8 cellular contexts compared by ENCODE assay signal in the genomic region with DNA sequence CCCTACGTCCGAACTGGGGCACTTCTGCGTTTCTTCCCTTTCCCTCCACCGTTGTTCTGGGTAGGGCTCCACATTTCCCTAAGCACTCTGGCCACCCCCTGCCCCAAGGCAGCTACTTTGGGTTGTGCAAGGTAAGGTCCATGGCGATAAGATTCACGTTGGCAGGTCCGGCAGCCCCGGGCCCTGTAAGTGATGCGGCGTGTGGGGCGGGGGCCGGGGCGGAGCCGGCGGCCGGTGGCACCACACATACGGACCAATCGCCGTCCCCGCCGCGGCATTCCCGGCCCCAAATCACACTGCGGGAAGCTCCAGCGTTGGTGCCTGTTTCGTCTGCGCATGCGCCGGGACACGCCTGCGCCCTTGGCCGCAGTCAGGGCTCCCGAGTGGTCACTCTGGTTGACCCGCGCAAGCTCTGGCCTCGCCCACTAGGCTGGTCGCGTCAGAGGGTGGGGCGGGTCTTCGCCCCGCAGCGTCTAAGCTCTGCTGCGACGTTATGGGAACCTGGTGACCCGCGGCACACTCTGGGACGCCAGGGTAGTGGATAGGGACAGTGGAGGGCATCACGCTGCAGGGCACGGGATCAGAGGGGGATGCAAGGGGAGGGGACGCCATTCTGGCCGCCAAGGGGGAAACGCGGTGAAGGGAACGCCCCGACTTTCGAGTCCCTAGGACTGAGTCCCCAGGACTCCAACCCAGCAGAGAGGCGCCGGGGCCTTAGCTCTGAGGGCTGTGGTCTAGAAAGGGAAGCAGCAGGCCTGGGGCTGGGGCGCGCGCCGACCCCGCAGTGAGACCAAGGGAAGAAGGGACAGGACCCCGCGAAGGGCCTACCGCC. TPM values are rescaled to one million over a fixed set of nuclear protein-coding genes. Genes with fewer than 3 reads are reported as not detected.
A peak's percentile ranks its signal among the peaks of the same experiment; 100 is the strongest.
DNase-seq lines count a peak whose midpoint lies in the region; ATAC-seq and TF ChIP-seq lines count a peak whose summit lies in the region.

No MANE protein-coding gene starts in this region.

- H3K4me3 Mint-ChIP-seq in CD8-positive, alpha-beta T cell, result peak overlapping the region; percentile 94

- POLR2A ChIA-PET in CD8-positive, alpha-beta T cell (lab: Charles Lee), result interaction anchor here (0.9 to 4.5 kb wide), 8 partner anchors 8 to 291 kb away, joined by 3 to 20 read pairs (median 8); a partner anchor contains a TSS

- WGBS in esophagus, 2 donors, result 1% methylated on average over 63 to 66 of the region's 66 CpGs

- peak; percentile 11 for ATAC-seq in CD8-positive, alpha-beta T cell
- ATAC-seq in GM19351 (IDR thresholded peaks at IDR 0.05; ENCODE audit: unreplicated experiment) (peak; percentile 49), HG03520 (IDR thresholded peaks at IDR 0.05; ENCODE audit: unreplicated experiment) (peak; percentile 38)

- H3K27ac ChIP-seq in CD8-positive, alpha-beta T cell (ENCODE audit: low read depth, low read length), result peak overlapping the region; percentile 27
- peak overlapping the region; percentile 79 to 91 for H3K27ac ChIP-seq in esophagus (ENCODE audit: low read depth in 2 of 2, low read length in 1 of 2)
- H3K27ac ChIP-seq in subcutaneous abdominal adipose tissue (ENCODE audit: low read depth, low read length), result peak overlapping the region; percentile 92

- H3K27me3 Mint-ChIP-seq in CD8-positive, alpha-beta T cell (ENCODE audit: low read depth), result no peaks in the 10 kb centered on the region

- H3K27me3 ChIP-seq in CD8-positive, alpha-beta T cell (ENCODE audit: insufficient read depth, low read length), result no peaks in the 10 kb centered on the region
- H3K27me3 ChIP-seq in esophagus (ENCODE audit: control insufficient read depth in 1 of 2, insufficient read depth in 2 of 2, low read length in 2 of 2) (no peaks in the 10 kb centered on the region), mononuclear cell (ENCODE audit: insufficient read depth, low read length) (peaks cover 3% of the 10 kb centered on the region), subcutaneous abdominal adipose tissue (ENCODE audit: control insufficient read depth in 5 of 5, insufficient read depth in 4 of 5, low read length in 5 of 5) (no peaks in the 10 kb centered on the region)

- no peaks in the 10 kb centered on the region for H3K9me3 Mint-ChIP-seq in CD8-positive, alpha-beta T cell

- CTCF ChIA-PET in CD8-positive, alpha-beta T cell (lab: Charles Lee), result interaction anchor here (1.1 to 5.4 kb wide), 7 partner anchors 13 to 728 kb away, joined by 3 to 68 read pairs (median 9); a partner anchor contains a TSS

- no peaks in the 10 kb centered on the region for H3K36me3 ChIP-seq in CD8-positive, alpha-beta T cell (ENCODE audit: insufficient read depth, low read length)
- no peaks in the 10 kb centered on the region for H3K36me3 ChIP-seq in esophagus (ENCODE audit: control insufficient read depth in 2 of 2, insufficient read depth in 2 of 2, low read length in 1 of 2)
- H3K36me3 ChIP-seq in subcutaneous abdominal adipose tissue (ENCODE audit: control insufficient read depth in 5 of 5, insufficient read depth in 5 of 5, low read length in 5 of 5), result peaks cover 0 to 24% (median 20%) of the 10 kb centered on the region in 5 donors

- no peaks in the 10 kb centered on the region for H3K9me3 ChIP-seq in CD8-positive, alpha-beta T cell (ENCODE audit: low read length)
- H3K9me3 ChIP-seq in esophagus (ENCODE audit: control insufficient read depth in 2 of 2, insufficient read depth in 1 of 2, low read depth in 1 of 2, low read length in 1 of 2) (no peaks in the 10 kb centered on the region), mononuclear cell (ENCODE audit: low read depth, low read length) (no peaks in the 10 kb centered on the region), subcutaneous abdominal adipose tissue (ENCODE audit: control insufficient read depth in 5 of 5, low read length in 5 of 5) (no peaks in the 10 kb centered on the region)

- no peak for TF ChIP-seq CTCF in CD8-positive, alpha-beta T cell (IDR thresholded peaks at IDR 0.05)

- H3K27ac Mint-ChIP-seq in CD8-positive, alpha-beta T cell, result peak overlapping the region; percentile 53

- intact Hi-C loops in CD8-positive, alpha-beta T cell (cut with DNase I, micrococcal nuclease), result loop anchor here in 1 of 2 experiments (1.0 to 5.0 kb wide), 2 partner anchors 18 to 77 kb away; a partner anchor contains a TSS

- peaks cover 12% of the 10 kb centered on the region for H3K4me1 ChIP-seq in CD8-positive, alpha-beta T cell (ENCODE audit: insufficient read depth, low read length)
- H3K4me1 ChIP-seq in esophagus (ENCODE audit: control insufficient read depth in 2 of 2, insufficient read depth in 2 of 2, low read length in 1 of 2) (peaks cover 3 to 23% of the 10 kb centered on the region in 2 donors), mononuclear cell (ENCODE audit: insufficient read depth, low read length) (peaks cover 29% of the 10 kb centered on the region), subcutaneous abdominal adipose tissue (ENCODE audit: control insufficient read depth in 5 of 5, insufficient read depth in 5 of 5, low read length in 5 of 5) (peaks cover 0 to 36% (median 28%) of the 10 kb centered on the region in 5 donors)

- peak overlapping the region; percentile 57 for H3K4me3 ChIP-seq in CD8-positive, alpha-beta T cell (ENCODE audit: low read depth, low read length)
- H3K4me3 ChIP-seq in esophagus (ENCODE audit: low read depth in 1 of 2, low read length in 2 of 2) (peak overlapping the region; percentile 34 to 58), mononuclear cell (ENCODE audit: low read length) (peak overlapping the region; percentile 45), subcutaneous abdominal adipose tissue (ENCODE audit: low read depth in 1 of 5, low read length in 5 of 5) (peak overlapping the region; percentile 82 to 90 (median 89))

- H3K36me3 Mint-ChIP-seq in CD8-positive, alpha-beta T cell, result no peaks in the 10 kb centered on the region

- H3K9ac ChIP-seq in subcutaneous abdominal adipose tissue (ENCODE audit: low read length in 5 of 5), result peak overlapping the region in 4 of 5 donors; percentile 70 to 93 (median 85)

- peak in 5 of 7 experiments; percentile 16 to 58 (median 32) for DNase-seq in CD8-positive, alpha-beta T cell
- DNase-seq in NCI-H526 treated with DMSO at 0.1 percent for 48 hours (lab: John Stamatoyannopoulos, UW), result peak; percentile 83
- DNase-seq in activated CD8-positive, alpha-beta memory T cell treated with anti-CD3 and anti-CD28 coated beads, Interleukin-2, amount 50 U/mL, for 4 hours, result peak; percentile 34

- peaks cover 17% of the 10 kb centered on the region for H3K4me1 Mint-ChIP-seq in CD8-positive, alpha-beta T cell (ENCODE audit: low read depth)

RNA-seq across cellular contexts. Expression of a gene that starts 1.6 kb away (rescaled TPM):
- 1 to 10 TPM; 3.1 TPM for total RNA-seq in CD8-positive, alpha-beta T cell
- polyA plus RNA-seq in esophagus, result 1 to 10 TPM; 1.1 to 1.6 TPM
- 12.1 TPM for total RNA-seq in mononuclear cell

RNA-seq across cellular contexts. Expression of a gene that starts 12.9 kb away (rescaled TPM):
- under 1 TPM; 0.31 to 0.52 TPM for total RNA-seq in CD8-positive, alpha-beta T cell
- polyA plus RNA-seq in esophagus, result 1 to 10 TPM; 5.1 to 8.7 TPM
- total RNA-seq in mononuclear cell, result 12.8 TPM

RNA-seq across cellular contexts. Expression of a gene that starts 22.5 kb away (rescaled TPM):
- total RNA-seq in CD8-positive, alpha-beta T cell, result 10 to 100 TPM; 12.9 to 15.2 TPM
- polyA plus RNA-seq in esophagus, result 10 to 100 TPM in 1 of 2 donors, 1 to 10 TPM in 1; 8.1 to 19.6 TPM
- 13.1 TPM for total RNA-seq in mononuclear cell

RNA-seq across cellular contexts. Expression of a gene that starts 22.8 kb away (rescaled TPM):
- total RNA-seq in CD8-positive, alpha-beta T cell, result 10 to 100 TPM; 48.1 to 53.9 TPM
- 100 to 1,000 TPM in 1 of 2 donors, 10 to 100 TPM in 1; 90.3 to 142 TPM for polyA plus RNA-seq in esophagus
- 32.5 TPM for total RNA-seq in mononuclear cell

Comparison
In these comparisons a context has a peak if more than half of its experiments do, and no peak if none do; other contexts are left out.
1. Peak in every context shown above with its lines: DNase-seq, ATAC-seq, H3K4me3 ChIP-seq and H3K27ac ChIP-seq.
2. DNase-seq: peak in every context shown above with its lines; median percentile 83 in NCI-H526 treated with DMSO at 0.1 percent for 48 hours; 34 in activated CD8-positive, alpha-beta memory T cell treated with anti-CD3 and anti-CD28 coated beads, Interleukin-2, amount 50 U/mL, for 4 hours; 32 in CD8-positive, alpha-beta T cell.
3. H3K27ac ChIP-seq: peak in every context shown above with its lines; median percentile 92 in subcutaneous abdominal adipose tissue; 85 in esophagus; 27 in CD8-positive, alpha-beta T cell.